ENCODE assay signal across 28 cellular contexts in the genomic region with DNA sequence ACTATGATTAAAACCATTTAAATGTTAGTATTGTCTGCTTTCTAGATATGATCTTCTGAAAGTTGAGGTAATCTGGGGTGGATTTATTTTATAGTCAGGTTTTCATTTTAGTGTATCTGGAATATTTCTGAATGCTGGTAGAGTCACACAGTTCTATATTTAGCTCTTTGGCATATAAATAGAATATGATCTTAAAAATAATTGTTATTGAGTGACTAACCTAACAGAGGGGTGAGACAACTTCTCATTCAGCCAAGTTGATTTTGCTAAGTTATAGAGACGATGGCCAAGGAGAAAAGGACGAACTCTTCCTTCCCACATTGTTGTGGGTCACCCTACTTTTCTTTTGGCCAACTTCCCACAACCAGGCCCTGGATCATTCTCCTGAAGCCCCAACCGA. TPM values are rescaled to one million over a fixed set of nuclear protein-coding genes. Genes with fewer than 3 reads are reported as not detected.
"Had no signal": no experiment of that assay in that cellular context is flagged by ENCODE, and none has a peak within 500 bp of the region (broad histone marks: within the 10 kb centered on the region; RNA-seq: fewer than 3 reads in every experiment).

No MANE protein-coding gene starts in this region.

- H3K36me3 Mint-ChIP-seq: memory B cell; naive thymus-derived CD4-positive, alpha-beta T cell had no signal

- H3K4me1 Mint-ChIP-seq: memory B cell; naive thymus-derived CD4-positive, alpha-beta T cell had no signal

- H3K9me3 ChIP-seq: breast epithelium, ovary, SJCRH30, testis had no signal

- H3K27me3 Mint-ChIP-seq: memory B cell had no signal

- H3K27me3 ChIP-seq: breast epithelium, foreskin keratinocyte, ovary, SJCRH30, testis had no signal

- H3K4me3 Mint-ChIP-seq: activated T-cell treated with anti-CD3 and anti-CD28 coated beads, Interleukin-2, amount 50 U/mL, for 72 hours; memory B cell; naive thymus-derived CD4-positive, alpha-beta T cell; stimulated activated naive CD8-positive, alpha-beta T cell treated with anti-CD3 and anti-CD28 coated beads, Interleukin-15, Interleukin-2, amounts not matched to agents 100 ng/mL and 50 ng/mL, for 24 hours had no signal

- H3K27ac Mint-ChIP-seq: activated T-cell treated with anti-CD3 and anti-CD28 coated beads, Interleukin-2, amount 50 U/mL, for 72 hours; memory B cell; naive thymus-derived CD4-positive, alpha-beta T cell; stimulated activated naive CD8-positive, alpha-beta T cell treated with anti-CD3 and anti-CD28 coated beads, Interleukin-15, Interleukin-2, amounts not matched to agents 100 ng/mL and 50 ng/mL, for 24 hours had no signal

- ATAC-seq: activated T-cell treated with anti-CD3 and anti-CD28 coated beads, Interleukin-2, amount 50 U/mL, for 72 hours; foreskin keratinocyte; naive thymus-derived CD4-positive, alpha-beta T cell had no signal

- H3K4me3 ChIP-seq: breast epithelium, ovary, SJCRH30, testis had no signal

- H3K4me1 ChIP-seq: breast epithelium, foreskin keratinocyte, SJCRH30, testis had no signal

- H3K36me3 ChIP-seq: breast epithelium, ovary, SJCRH30 had no signal

- DNase-seq: activated CD4-positive, alpha-beta T cell treated with anti-CD3 and anti-CD28 coated beads, Interleukin-2, amount 50 U/mL, for 1 hour; activated CD8-positive, alpha-beta memory T cell treated with anti-CD3 and anti-CD28 coated beads for 24 hours; activated CD8-positive, alpha-beta memory T cell treated with anti-CD3 and anti-CD28 coated beads, Interleukin-2, amount 50 U/mL, for 48 hours; activated effector memory CD4-positive, alpha-beta T cell treated with anti-CD3 and anti-CD28 coated beads, Interleukin-2, amount 50 U/mL, for 16 hours; activated naive CD4-positive, alpha-beta T cell treated with anti-CD3 and anti-CD28 coated beads, Interleukin-2, amount 50 U/mL, for 16 hours; activated T-cell treated with anti-CD3 and anti-CD28 coated beads, Interleukin-2, amount 50 U/mL, for 72 hours; cerebellar nuclear complex; dermis blood vessel endothelial cell; effector memory CD4-positive, alpha-beta T cell; foreskin keratinocyte; naive thymus-derived CD4-positive, alpha-beta T cell; ovary; SJCRH30; stimulated activated CD4-positive, alpha-beta T cell treated with anti-CD3 and anti-CD28 coated beads, Interleukin-2, amount 100 ng/mL, for 24 hours; T1000; testis had no signal

- H3K9me3 Mint-ChIP-seq: activated T-cell treated with anti-CD3 and anti-CD28 coated beads, Interleukin-2, amount 50 U/mL, for 72 hours; memory B cell; stimulated activated naive CD8-positive, alpha-beta T cell treated with anti-CD3 and anti-CD28 coated beads, Interleukin-15, Interleukin-2, amounts not matched to agents 100 ng/mL and 50 ng/mL, for 24 hours had no signal

- H3K27ac ChIP-seq: breast epithelium, foreskin keratinocyte, ovary, SJCRH30, testis had no signal

RNA-seq across cellular contexts. Expression of a gene that starts 7.2 kb away (rescaled TPM):
- total RNA-seq: activated T-cell treated with anti-CD3 and anti-CD28 coated beads, Interleukin-2, amount 50 U/mL, for 72 hours; astrocyte; breast epithelium; dermis blood vessel endothelial cell; endothelial cell of umbilical vein; fibroblast of lung; foreskin keratinocyte; kidney epithelial cell; liver; mononuclear cell; naive thymus-derived CD4-positive, alpha-beta T cell; ovary; SJCRH30; skeletal muscle tissue; T-helper 1 cell treated with Interleukin-12 subunit alpha and Interleukin-12 subunit beta and Interleukin-4 antibody, amounts not matched to agents 30 ng/mL and 1 ng/mL, for 36 hours; testis; urinary bladder had no signal
- polyA plus RNA-seq: endothelial cell of umbilical vein; fibroblast of lung; foreskin keratinocyte; naive thymus-derived CD4-positive, alpha-beta T cell; ovary; urinary bladder had no signal

RNA-seq across cellular contexts. Expression of a gene that starts 30.6 kb away (rescaled TPM):
- total RNA-seq: endothelial cell of umbilical vein; foreskin keratinocyte; kidney epithelial cell; T-helper 1 cell treated with Interleukin-12 subunit alpha and Interleukin-12 subunit beta and Interleukin-4 antibody, amounts not matched to agents 30 ng/mL and 1 ng/mL, for 36 hours had no signal
- polyA plus RNA-seq: endothelial cell of umbilical vein; foreskin keratinocyte; naive thymus-derived CD4-positive, alpha-beta T cell had no signal
